In the genomic region with DNA sequence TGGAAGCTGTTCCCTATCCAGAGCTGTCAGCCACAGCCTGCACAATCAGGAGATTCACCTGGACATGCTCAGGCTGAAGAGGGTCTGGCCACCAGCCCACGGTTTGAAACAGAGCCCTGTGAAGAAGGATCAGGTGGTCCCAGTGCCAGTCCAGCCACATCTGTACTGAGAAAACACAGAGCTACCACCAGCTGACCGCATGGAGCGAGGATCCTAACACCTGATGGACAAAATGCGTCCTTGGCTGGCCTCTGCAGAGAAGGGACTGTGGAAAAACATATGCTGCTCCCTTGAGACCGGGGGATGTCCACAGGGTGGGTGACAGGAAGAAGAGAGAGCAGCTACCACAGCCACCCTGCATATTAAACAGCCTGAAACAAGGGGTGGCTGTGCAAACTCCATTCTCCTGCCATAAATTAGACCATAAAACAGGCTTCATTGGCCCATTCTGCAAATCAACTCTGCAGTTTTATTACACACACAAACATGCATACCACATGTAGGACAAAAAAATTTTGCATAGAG, we compare ENCODE assay signal across 13 cellular contexts.
DNase-seq lines count a peak whose midpoint lies in the region; ATAC-seq, FAIRE-seq and TF ChIP-seq lines count a peak whose summit lies in the region.
"Had no signal": no experiment of that assay in that cellular context is flagged by ENCODE, and none has a peak within 500 bp of the region (broad histone marks: within the 10 kb centered on the region; RNA-seq: fewer than 3 reads in every experiment).

No MANE protein-coding gene starts in this region.

- SMC1A ChIA-PET in GM12878 (lab: Charles Lee; ENCODE audit: uncharacterized antibody, unreplicated experiment): interaction anchor here (0.7 to 4.5 kb wide), 20 partner anchors 8 to 142 kb away, joined by 3 to 50 read pairs (median 4); no protein-coding TSS in a partner anchor

- intact Hi-C loops in GM12878 (cut with micrococcal nuclease; ENCODE audit: unreplicated experiment): no loop called here
- intact Hi-C loops in esophagus squamous epithelium (cut with DNase I): no loop called here

- peak overlapping the region; percentile 87 for H3K4me2 ChIP-seq in GM12878 (ENCODE audit: control insufficient read depth, insufficient read depth)

- H3K36me3 Mint-ChIP-seq in activated T-cell treated with anti-CD3 and anti-CD28 coated beads, Interleukin-2, amount 50 U/mL, for 24 hours (ENCODE audit: low read depth): peaks cover 36% of the 10 kb centered on the region
- peaks cover 49% of the 10 kb centered on the region for H3K36me3 Mint-ChIP-seq in stimulated activated memory B cell treated with anti-CD40 and anti-IgM and Interleukin-4, amounts not matched to agents 10 μg/mL and 1 μg/mL and 100 μg/mL, for 72 hours

- peak overlapping the region; percentile 66 for H3K9ac ChIP-seq in GM12878 (ENCODE audit: control insufficient read depth, insufficient read depth, low read length)

- peak overlapping the region; percentile 65 for H3K27ac Mint-ChIP-seq in activated T-cell treated with anti-CD3 and anti-CD28 coated beads, Interleukin-2, amount 50 U/mL, for 24 hours
- peak overlapping the region; percentile 75 for H3K27ac Mint-ChIP-seq in stimulated activated memory B cell treated with anti-CD40 and anti-IgM and Interleukin-4, amounts not matched to agents 10 μg/mL and 1 μg/mL and 100 μg/mL, for 72 hours

- peak overlapping the region; percentile 28; the same call in 1 of the 2 replicates for H3K4me3 ChIP-seq in GM12878
- no peak overlapping the region for H3K4me3 ChIP-seq in esophagus squamous epithelium

- FAIRE-seq in GM12878 (lab: Jason Lieb, UNC): no peak
- FAIRE-seq: H54 had no signal

- peaks cover 93% of the 10 kb centered on the region for H3K4me1 ChIP-seq in GM12878 (ENCODE audit: control insufficient read depth, insufficient read depth, low read length)
- H3K4me1 ChIP-seq in esophagus squamous epithelium: peaks cover 11 to 62% (median 11%) of the 10 kb centered on the region in 3 donors

- TF ChIP-seq RAD21 in GM12878 (IDR thresholded peaks at IDR 0.05; ENCODE audit: insufficient read depth, low read depth, low read length): no peak

- peaks cover 84% of the 10 kb centered on the region for H3K4me1 Mint-ChIP-seq in activated T-cell treated with anti-CD3 and anti-CD28 coated beads, Interleukin-2, amount 50 U/mL, for 24 hours (ENCODE audit: low read depth)
- H3K4me1 Mint-ChIP-seq in stimulated activated memory B cell treated with anti-CD40 and anti-IgM and Interleukin-4, amounts not matched to agents 10 μg/mL and 1 μg/mL and 100 μg/mL, for 72 hours: peaks cover 95% of the 10 kb centered on the region

- POLR2A ChIA-PET in GM12878 (lab: Charles Lee): interaction anchor here (0.8 to 2.2 kb wide), 6 partner anchors 12 to 129 kb away, joined by 3 to 8 read pairs (median 4); no protein-coding TSS in a partner anchor
- POLR2A ChIA-PET in RWPE1 (lab: Yijun Ruan, JAX; ENCODE audit: low non-redundant PET): no interaction called here

- H3K79me2 ChIP-seq in GM12878 (ENCODE audit: control insufficient read depth, insufficient read depth, low read length): peaks cover 95% of the 10 kb centered on the region

- CTCF ChIA-PET in GM12878 (lab: Yijun Ruan, JAX) (interaction anchor here (0.6 to 1.7 kb wide), 3 partner anchors 19 to 164 kb away, joined by 5 to 6 read pairs (median 5); no protein-coding TSS in a partner anchor), RWPE1 (lab: Yijun Ruan, JAX) (no interaction called here)

- BruUV-seq in GM12878 (replicated peaks; lab: Mats Ljungman, UMichigan): no TSS peak

- H3K27me3 ChIP-seq in GM12878 (replicated peaks in 1 of 2; ENCODE audit: control insufficient read depth in 2 of 2, insufficient read depth in 2 of 2, low read length in 1 of 2) (no peaks in the 10 kb centered on the region), esophagus squamous epithelium (no peaks in the 10 kb centered on the region)

- H3K9me3 Mint-ChIP-seq in activated T-cell treated with anti-CD3 and anti-CD28 coated beads, Interleukin-2, amount 50 U/mL, for 24 hours: no peaks in the 10 kb centered on the region
- H3K9me3 Mint-ChIP-seq in stimulated activated memory B cell treated with anti-CD40 and anti-IgM and Interleukin-4, amounts not matched to agents 10 μg/mL and 1 μg/mL and 100 μg/mL, for 72 hours: no peaks in the 10 kb centered on the region

- in situ Hi-C loops in GM12878 (cut with MboI): no loop called here

- TF ChIP-seq POLR2A in GM12878 (IDR thresholded peaks at IDR 0.05; ENCODE audit: low read depth, low read length): 0 out of 2 replicates have a peak, but pooled peaks have one; percentile 16
- no peak for TF ChIP-seq POLR2A in esophagus squamous epithelium (IDR thresholded peaks at IDR 0.05)

- H4K20me1 ChIP-seq in GM12878 (ENCODE audit: control insufficient read depth, insufficient read depth): no peaks in the 10 kb centered on the region

- no peaks in the 10 kb centered on the region for H3K27me3 Mint-ChIP-seq in activated T-cell treated with anti-CD3 and anti-CD28 coated beads, Interleukin-2, amount 50 U/mL, for 24 hours
- H3K27me3 Mint-ChIP-seq in stimulated activated memory B cell treated with anti-CD40 and anti-IgM and Interleukin-4, amounts not matched to agents 10 μg/mL and 1 μg/mL and 100 μg/mL, for 72 hours: no peaks in the 10 kb centered on the region

- H3K4me3 Mint-ChIP-seq in activated T-cell treated with anti-CD3 and anti-CD28 coated beads, Interleukin-2, amount 50 U/mL, for 24 hours: no peak overlapping the region
- H3K4me3 Mint-ChIP-seq in stimulated activated memory B cell treated with anti-CD40 and anti-IgM and Interleukin-4, amounts not matched to agents 10 μg/mL and 1 μg/mL and 100 μg/mL, for 72 hours: peak overlapping the region; percentile 36

- ATAC-seq in HG03432 (IDR thresholded peaks at IDR 0.05; ENCODE audit: unreplicated experiment): peak; percentile 22
- peak; percentile 33 for ATAC-seq in GM12878
- ATAC-seq in stimulated activated memory B cell treated with anti-CD40 and anti-IgM and Interleukin-4, amounts not matched to agents 10 μg/mL and 1 μg/mL and 100 μg/mL, for 72 hours: peak; percentile 73
- ATAC-seq: Panc1 had no signal

- WGBS in GM12878 (ENCODE audit: insufficient coverage, insufficient replicate concordance, low lambda C conversion rate, missing lambda C conversion rate): 47% methylated on average over 5 of the region's 5 CpGs
- WGBS in esophagus squamous epithelium, 2 donors: 77 to 82% methylated on average over 4 of the region's 5 CpGs

- RAD21 ChIA-PET in GM12878 (lab: Charles Lee; ENCODE audit: unreplicated experiment): interaction anchor here (1.0 to 5.5 kb wide), 7 partner anchors 10 to 132 kb away, joined by 3 to 51 read pairs (median 4); no protein-coding TSS in a partner anchor

- no peak for TF ChIP-seq CTCF in GM12878 (IDR thresholded peaks at IDR 0.05 in 2 of 3, conservative IDR thresholded peaks at IDR 0.05 in 1 of 3; ENCODE audit: control insufficient read depth in 2 of 3, extremely low read depth in 1 of 3, insufficient read depth in 1 of 3, low read depth in 3 of 3, low read length in 3 of 3)
- TF ChIP-seq CTCF in esophagus squamous epithelium (IDR thresholded peaks at IDR 0.05): no peak
- TF ChIP-seq CTCF in RWPE1 (conservative IDR thresholded peaks at IDR 0.05; ENCODE audit: low read depth): no peak

- no peak overlapping the region for H2AFZ ChIP-seq in GM12878 (ENCODE audit: control insufficient read depth, low read depth, low read length)

- H3K27ac ChIP-seq in GM12878 (ENCODE audit: control insufficient read depth, insufficient read depth) (peak overlapping the region; percentile 90), esophagus squamous epithelium (no peak overlapping the region), RWPE1 (no peak overlapping the region)

- no peak for DNase-seq in activated T-cell treated with anti-CD3 and anti-CD28 coated beads, Interleukin-2, amount 50 U/mL, for 24 hours
- DNase-seq in activated T-cell treated with anti-CD3 and anti-CD28 coated beads for 4 hours (no peak), GM12878 (ENCODE audit: low read depth, low spot score) (no peak), esophagus squamous epithelium (lab: John Stamatoyannopoulos, UW) (no peak), RWPE1 (ENCODE audit: low spot score) (no peak)
- no peak for DNase-seq in central memory CD4-positive, alpha-beta T cell
- DNase-seq: ACHN, amygdala, dermis blood vessel endothelial cell had no signal

- peaks cover 1 to 4% of the 10 kb centered on the region in 2 experiments; a peak in 3 of 4 replicates for H3K36me3 ChIP-seq in GM12878 (ENCODE audit: control insufficient read depth in 2 of 2, insufficient read depth in 2 of 2, low read length in 1 of 2)
- no peaks in the 10 kb centered on the region for H3K36me3 ChIP-seq in esophagus squamous epithelium

- H3K9me3 ChIP-seq in GM12878 (replicated peaks; ENCODE audit: control insufficient read depth, insufficient read depth, low read length) (no peaks in the 10 kb centered on the region; the same call in 2 of the 3 replicates), esophagus squamous epithelium (no peaks in the 10 kb centered on the region)

- no peak for TF ChIP-seq EP300 in GM12878 (IDR thresholded peaks at IDR 0.05; ENCODE audit: borderline replicate concordance in 1 of 2, control insufficient read depth in 1 of 2, low read depth in 2 of 2, low read length in 2 of 2)

TF ChIP-seq in GM12878, 131 proteins besides CTCF, POLR2A, EP300 and RAD21 (continues in another document):
- TF ChIP-seq IKZF1 (conservative IDR thresholded peaks at IDR 0.05) (peak; percentile 28; the same call in 1 of the 2 replicates), RUNX3 (IDR thresholded peaks at IDR 0.05; ENCODE audit: low read length) (peak; percentile 26; the same call in 1 of the 2 replicates), TCF3 (IDR thresholded peaks at IDR 0.05; ENCODE audit: borderline replicate concordance, insufficient read depth, low read depth, low read length) (no peak), IKZF2 (IDR thresholded peaks at IDR 0.05) (0 out of 4 replicates have a peak, but pooled peaks of 1 of the 2 experiments have one; percentile 20)

Comparison
In these comparisons a context has a peak if more than half of its experiments do, and no peak if none do; other contexts are left out.
1. ATAC-seq: peak in every context shown above with its lines; median percentile 73 in stimulated activated memory B cell treated with anti-CD40 and anti-IgM and Interleukin-4, amounts not matched to agents 10 μg/mL and 1 μg/mL and 100 μg/mL, for 72 hours; 33 in GM12878; 22 in HG03432.